ENCODE assay signal across 8 cellular contexts in genomic region chr5:74866653-74867162, GRCh38. TPM values are rescaled to one million over a fixed set of nuclear protein-coding genes. Genes with fewer than 3 reads are reported as not detected.
DNase-seq lines count a peak whose midpoint lies in the region; ATAC-seq and TF ChIP-seq lines count a peak whose summit lies in the region.

No MANE protein-coding gene starts in this region.

- no peak overlapping the region for H3K4me3 ChIP-seq in parathyroid adenoma (ENCODE audit: low read depth, low read length)

- no peak overlapping the region for H3K9ac ChIP-seq in parathyroid adenoma

- peak overlapping the region; percentile 73 for H3K4me2 ChIP-seq in parathyroid adenoma (ENCODE audit: low read length)

- peak overlapping the region; percentile 72 for H2AFZ ChIP-seq in parathyroid adenoma

- DNase-seq in activated CD4-positive, alpha-beta T cell treated with anti-CD3 and anti-CD28 coated beads for 36 hours, result peak; percentile 20
- no peak for DNase-seq in activated CD4-positive, alpha-beta T cell treated with anti-CD3 and anti-CD28 coated beads for 4 hours
- DNase-seq in T-helper 17 cell (no peak), head of caudate nucleus (peak in 22 of 42 donors; percentile 9 to 63 (median 38)), GOT3 (lab: John Stamatoyannopoulos, UW) (no peak), NCI-H2196 (lab: John Stamatoyannopoulos, UW; ENCODE audit: unreplicated experiment) (no peak)
- DNase-seq in stimulated activated CD4-positive, alpha-beta T cell treated with anti-CD3 and anti-CD28 coated beads, Interleukin-2, amount 100 ng/mL, for 48 hours, result no peak

- POLR2A ChIA-PET in activated CD4-positive, alpha-beta T cell treated with anti-CD3 and anti-CD28 coated beads for 36 hours (lab: Charles Lee), result interaction anchor here (0.7 kb wide), 1 partner anchor 1283 kb away, joined by 3 read pairs; no protein-coding TSS in a partner anchor

- H3K36me3 ChIP-seq in parathyroid adenoma (ENCODE audit: control insufficient read depth, insufficient read depth, low read length), result no peaks in the 10 kb centered on the region

- peaks cover 22% of the 10 kb centered on the region for H3K79me2 ChIP-seq in parathyroid adenoma

- CTCF ChIA-PET in activated CD4-positive, alpha-beta T cell treated with anti-CD3 and anti-CD28 coated beads for 36 hours (lab: Charles Lee), result no interaction called here

- peak overlapping the region; percentile 56 for H3K27ac Mint-ChIP-seq in activated CD4-positive, alpha-beta T cell treated with anti-CD3 and anti-CD28 coated beads for 36 hours
- peak overlapping the region; percentile 89 for H3K27ac Mint-ChIP-seq in T-helper 17 cell

- peak overlapping the region; percentile 76 for H3K4me3 Mint-ChIP-seq in activated CD4-positive, alpha-beta T cell treated with anti-CD3 and anti-CD28 coated beads for 36 hours
- peak overlapping the region; percentile 95 for H3K4me3 Mint-ChIP-seq in T-helper 17 cell

- H3K27me3 ChIP-seq in parathyroid adenoma (ENCODE audit: control insufficient read depth, insufficient read depth, low read length), result no peaks in the 10 kb centered on the region

- no peaks in the 10 kb centered on the region for H3K9me3 ChIP-seq in T-helper 17 cell (ENCODE audit: control insufficient read depth, low read length, poor library complexity, severe bottlenecking)
- no peaks in the 10 kb centered on the region for H3K9me3 ChIP-seq in parathyroid adenoma (ENCODE audit: control insufficient read depth, low read length)

- no peaks in the 10 kb centered on the region for H3K9me3 Mint-ChIP-seq in activated CD4-positive, alpha-beta T cell treated with anti-CD3 and anti-CD28 coated beads for 36 hours (ENCODE audit: low read depth)

- intact Hi-C loops in activated CD4-positive, alpha-beta T cell treated with anti-CD3 and anti-CD28 coated beads for 36 hours (cut with DNase I, micrococcal nuclease), result loop anchor here (1.0 to 5.0 kb wide), 4 partner anchors 99 to 851 kb away; partner anchors contain the start of genes GFM2 (in 2 of the 2), NSA2 (in 2 of the 2) and POC5 (in 1 of the 2)
- intact Hi-C loops in head of caudate nucleus (cut with DNase I), result loop anchor here (10.0 kb wide), 1 partner anchor 102 kb away; the partner anchor contains the start of genes GFM2 and NSA2

- peaks cover 3% of the 10 kb centered on the region for H3K4me1 ChIP-seq in parathyroid adenoma

- H3K36me3 Mint-ChIP-seq in activated CD4-positive, alpha-beta T cell treated with anti-CD3 and anti-CD28 coated beads for 36 hours (ENCODE audit: low read depth), result peaks cover 10% of the 10 kb centered on the region
- H3K36me3 Mint-ChIP-seq in T-helper 17 cell (ENCODE audit: low read depth), result no peaks in the 10 kb centered on the region

- H3K27me3 Mint-ChIP-seq in activated CD4-positive, alpha-beta T cell treated with anti-CD3 and anti-CD28 coated beads for 36 hours, result peaks cover 2% of the 10 kb centered on the region
- H3K27me3 Mint-ChIP-seq in T-helper 17 cell, result no peaks in the 10 kb centered on the region

- peaks cover 27% of the 10 kb centered on the region for H3K4me1 Mint-ChIP-seq in activated CD4-positive, alpha-beta T cell treated with anti-CD3 and anti-CD28 coated beads for 36 hours
- H3K4me1 Mint-ChIP-seq in T-helper 17 cell, result peaks cover 23% of the 10 kb centered on the region

- H3K27ac ChIP-seq in parathyroid adenoma, result no peak overlapping the region

- ATAC-seq in activated CD4-positive, alpha-beta T cell treated with anti-CD3 and anti-CD28 coated beads for 36 hours, result no peak
- peak; percentile 18 for ATAC-seq in T-helper 17 cell

- no peak for TF ChIP-seq CTCF in parathyroid adenoma (IDR thresholded peaks at IDR 0.05)

RNA-seq across cellular contexts. Expression of gene FAM169A, which starts 0.5 kb away (rescaled TPM):
- total RNA-seq in activated CD4-positive, alpha-beta T cell treated with anti-CD3 and anti-CD28 coated beads for 36 hours, result 1 to 10 TPM; 6.1 to 9.1 TPM
- total RNA-seq in T-helper 17 cell, result 10 to 100 TPM in 1 of 2 donors, 1 to 10 TPM in 1; 9.2 to 16.1 TPM

Comparison
In these comparisons a context has a peak if more than half of its experiments do, and no peak if none do; other contexts are left out.
1. DNase-seq: peak in activated CD4-positive, alpha-beta T cell treated with anti-CD3 and anti-CD28 coated beads for 36 hours (single experiment) and head of caudate nucleus (22 of 42); none in activated CD4-positive, alpha-beta T cell treated with anti-CD3 and anti-CD28 coated beads for 4 hours (0 of 2), T-helper 17 cell (0 of 3), GOT3 (single experiment), stimulated activated CD4-positive, alpha-beta T cell treated with anti-CD3 and anti-CD28 coated beads, Interleukin-2, amount 100 ng/mL, for 48 hours (0 of 2) and NCI-H2196 (single experiment).